Comparison of ENCODE assay signal across 9 cellular contexts in genomic region chr22:45535835-45536234, GRCh38. TPM values are rescaled to one million over a fixed set of nuclear protein-coding genes. Genes with fewer than 3 reads are reported as not detected.
DNase-seq lines count a peak whose midpoint lies in the region; ATAC-seq and TF ChIP-seq lines count a peak whose summit lies in the region.
"Not testable (repeated sequence)": the region's sequence is repeated elsewhere in the genome, so short reads cannot be mapped to it uniquely, and the experiment has no call there.
"Had no signal": no experiment of that assay in that cellular context is flagged by ENCODE, and none has a peak within 500 bp of the region (broad histone marks: within the 10 kb centered on the region; RNA-seq: fewer than 3 reads in every experiment).

No MANE protein-coding gene starts in this region.

- not testable (repeated sequence) for H3K9me3 ChIP-seq in gastroesophageal sphincter; parathyroid adenoma (ENCODE audit: control insufficient read depth, low read length); stomach smooth muscle (ENCODE audit: control insufficient read depth in 2 of 2, low read length in 2 of 2); upper lobe of left lung; vagina

- H3K4me2 ChIP-seq in parathyroid adenoma (ENCODE audit: low read length), result not testable (repeated sequence)

- H3K79me2 ChIP-seq in parathyroid adenoma, result not testable (repeated sequence)

- 80 to 81% methylated on average over 3 to 5 of the region's 6 CpGs for WGBS in gastroesophageal sphincter (ENCODE audit: low coverage in 1 of 2), 2 donors
- WGBS in upper lobe of left lung, 2 donors, result 86 to 89% methylated on average over 6 of the region's 6 CpGs

- CTCF ChIA-PET in RWPE1 (lab: Yijun Ruan, JAX), result not testable (repeated sequence)

- not testable (repeated sequence) for ATAC-seq in gastroesophageal sphincter; upper lobe of left lung (ENCODE audit: low FRiP score in 2 of 2)

- not testable (repeated sequence) for H3K9ac ChIP-seq in parathyroid adenoma; stomach smooth muscle (ENCODE audit: low read length in 2 of 2)

- H3K27me3 ChIP-seq in gastroesophageal sphincter; parathyroid adenoma (ENCODE audit: control insufficient read depth, insufficient read depth, low read length); stomach smooth muscle (ENCODE audit: control insufficient read depth in 1 of 2, insufficient read depth in 2 of 2, low read length in 2 of 2); upper lobe of left lung; vagina: not testable (repeated sequence)

- not testable (repeated sequence) for H2AFZ ChIP-seq in parathyroid adenoma

- peak overlapping the region; percentile 22 for H3K27ac ChIP-seq in C4-2B
- H3K27ac ChIP-seq in RWPE1, result peak overlapping the region; percentile 97
- H3K27ac ChIP-seq in epithelial cell of prostate, result peak overlapping the region; percentile 20
- peak overlapping the region in 3 of 4 donors; percentile 79 to 82 (median 80) for H3K27ac ChIP-seq in gastroesophageal sphincter
- peak overlapping the region; percentile 97 for H3K27ac ChIP-seq in parathyroid adenoma
- H3K27ac ChIP-seq in stomach smooth muscle (ENCODE audit: low read length), result peak overlapping the region; percentile 50
- H3K27ac ChIP-seq in upper lobe of left lung, result peak overlapping the region in 3 of 4 donors; percentile 35 to 67 (median 54)
- peak overlapping the region; percentile 92 for H3K27ac ChIP-seq in vagina

- H3K36me3 ChIP-seq in gastroesophageal sphincter; parathyroid adenoma (ENCODE audit: control insufficient read depth, insufficient read depth, low read length); stomach smooth muscle (ENCODE audit: control insufficient read depth in 2 of 2, insufficient read depth in 2 of 2, low read length in 2 of 2); upper lobe of left lung; vagina: not testable (repeated sequence)

- H3K4me1 ChIP-seq in gastroesophageal sphincter, result peaks cover 3 to 95% (median 45%) of the 10 kb centered on the region in 3 donors
- peaks cover 55% of the 10 kb centered on the region for H3K4me1 ChIP-seq in parathyroid adenoma
- peaks cover 59% of the 10 kb centered on the region for H3K4me1 ChIP-seq in stomach smooth muscle (ENCODE audit: control insufficient read depth, insufficient read depth, low read length)
- H3K4me1 ChIP-seq in upper lobe of left lung, result not testable (repeated sequence)
- H3K4me1 ChIP-seq in vagina, result peaks cover 82% of the 10 kb centered on the region

- DNase-seq in RWPE1 (ENCODE audit: low spot score); epithelial cell of prostate (ENCODE audit: low read depth, low spot score); upper lobe of left lung; vagina (ENCODE audit: extremely low spot score in 2 of 2): not testable (repeated sequence)

- intact Hi-C loops in vagina (cut with DNase I), result loop anchor here (5.0 kb wide), 1 partner anchor 89 kb away; no protein-coding TSS in a partner anchor

- not testable (repeated sequence) for H3K4me3 ChIP-seq in gastroesophageal sphincter; parathyroid adenoma (ENCODE audit: low read depth, low read length); stomach smooth muscle (ENCODE audit: low read length in 2 of 2); upper lobe of left lung; vagina

- POLR2A ChIA-PET in RWPE1 (lab: Yijun Ruan, JAX; ENCODE audit: low non-redundant PET), result not testable (repeated sequence)

- TF ChIP-seq EP300 in gastroesophageal sphincter (IDR thresholded peaks at IDR 0.05); upper lobe of left lung (IDR thresholded peaks at IDR 0.05): not testable (repeated sequence)

- TF ChIP-seq CTCF in C4-2B (conservative IDR thresholded peaks at IDR 0.05); RWPE1 (conservative IDR thresholded peaks at IDR 0.05; ENCODE audit: low read depth); gastroesophageal sphincter (IDR thresholded peaks at IDR 0.05); parathyroid adenoma (IDR thresholded peaks at IDR 0.05); upper lobe of left lung (IDR thresholded peaks at IDR 0.05); vagina (IDR thresholded peaks at IDR 0.05): not testable (repeated sequence)

- not testable (repeated sequence) for TF ChIP-seq POLR2A in gastroesophageal sphincter (IDR thresholded peaks at IDR 0.05); upper lobe of left lung (IDR thresholded peaks at IDR 0.05); vagina (IDR thresholded peaks at IDR 0.05)

RNA-seq across cellular contexts. Expression of gene FBLN1, which starts 33.2 kb away (rescaled TPM):
- total RNA-seq in gastroesophageal sphincter (100 to 1,000 TPM; 241 to 597 (median 382) TPM), upper lobe of left lung (100 to 1,000 TPM in 4 of 6 donors, 10 to 100 TPM in 2; 63.9 to 523 (median 207) TPM), vagina (1,019 TPM)
- total RNA-seq: CD4-positive, alpha-beta memory T cell had no signal

Comparison
In these comparisons a context has a peak if more than half of its experiments do, and no peak if none do; other contexts are left out.
1. H3K27ac ChIP-seq: peak in every context shown above with its lines; median percentile 97 in RWPE1; 97 in parathyroid adenoma; 92 in vagina; 80 in gastroesophageal sphincter; 54 in upper lobe of left lung; 50 in stomach smooth muscle; 22 in C4-2B; 20 in epithelial cell of prostate.